15 cellular contexts compared by ENCODE assay signal in the genomic region with DNA sequence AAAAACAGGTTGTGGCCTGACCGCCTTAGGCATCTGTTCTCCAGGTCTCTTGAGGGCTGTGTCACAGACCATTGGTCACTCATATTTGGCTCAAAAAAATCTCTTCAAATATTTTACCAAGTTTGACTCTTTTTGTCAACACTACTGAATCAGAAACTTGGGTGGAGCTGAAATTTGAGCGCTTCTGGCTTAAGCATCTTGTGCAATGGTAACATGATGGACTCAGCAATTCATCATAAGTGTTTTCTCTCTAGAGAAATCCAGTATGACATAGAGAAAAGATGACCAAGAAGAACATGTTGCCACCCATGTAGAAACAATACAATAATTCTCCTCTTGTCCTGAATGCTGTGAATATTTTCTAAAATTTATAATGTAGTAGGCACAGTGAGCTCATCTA.
"Had no signal": no experiment of that assay in that cellular context is flagged by ENCODE, and none has a peak within 500 bp of the region (broad histone marks: within the 10 kb centered on the region; RNA-seq: fewer than 3 reads in every experiment).

No MANE protein-coding gene starts in this region.

- H3K9me3 ChIP-seq: ascending aorta, testis had no signal

- ATAC-seq: activated T-cell treated with anti-CD3 and anti-CD28 coated beads, Interleukin-2, amount 50 U/mL, for 4 hours had no signal

- DNase-seq: activated CD4-positive, alpha-beta memory T cell treated with anti-CD3 and anti-CD28 coated beads for 36 hours; activated CD4-positive, alpha-beta T cell treated with anti-CD3 and anti-CD28 coated beads for 1 hour; activated gamma-delta T cell treated with Interleukin-2 at 50 U/mL for 16 hours; activated naive CD8-positive, alpha-beta T cell treated with anti-CD3 and anti-CD28 coated beads for 36 hours; activated T-cell treated with anti-CD3 and anti-CD28 coated beads, Interleukin-2, amount 50 U/mL, for 4 hours; caudate nucleus; cortex of kidney; erythroblast; hypothalamus; midbrain; stimulated activated CD4-positive, alpha-beta T cell treated with anti-CD3 and anti-CD28 coated beads, Interleukin-4, amount 100 ng/mL, for 1 hour; testis had no signal

- H3K36me3 ChIP-seq: ascending aorta, neural progenitor cell had no signal

- H3K4me1 ChIP-seq: ascending aorta, neural progenitor cell, parathyroid adenoma, testis had no signal

- H3K27ac ChIP-seq: ascending aorta, neural progenitor cell, parathyroid adenoma, testis had no signal

- H3K27me3 ChIP-seq: ascending aorta, neural progenitor cell, testis had no signal

- H3K4me3 ChIP-seq: ascending aorta, neural progenitor cell, testis had no signal
